Comparison of ENCODE assay signal across 2 cellular contexts in the genomic region with DNA sequence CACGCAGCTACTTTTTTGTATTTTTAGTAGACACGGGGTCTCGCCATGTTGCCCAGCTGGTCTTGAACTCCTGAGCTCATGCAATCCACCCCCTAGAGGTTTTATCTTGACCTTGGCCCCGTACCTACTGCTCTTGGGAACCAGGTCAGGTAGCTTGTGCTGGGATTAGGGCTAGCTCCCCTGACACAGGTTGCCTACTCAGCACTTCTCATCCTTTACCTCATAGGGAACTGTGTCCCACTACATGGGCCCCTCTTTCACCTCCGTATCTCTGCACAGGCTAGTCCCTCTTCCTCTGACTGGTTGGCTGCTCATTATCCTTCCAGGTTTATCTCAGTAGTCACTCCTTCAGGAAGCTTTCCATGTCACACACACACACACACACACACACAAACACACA.
TF ChIP-seq lines count a peak whose summit lies in the region.

No MANE protein-coding gene starts in this region.

TF ChIP-seq in HepG2, 621 proteins besides CTCF, POLR2A, EP300 and RAD21 (continued from another document):
- peak; percentile 51; the same call in 1 of the 2 replicates for TF ChIP-seq MAFF (IDR thresholded peaks at IDR 0.05; ENCODE audit: low read depth, low read length)

TF ChIP-seq in SK-N-SH treated with all-trans-retinoic acid at 6 μM for 48 hours, 23 proteins besides CTCF, POLR2A, EP300 and RAD21 (continued from another document):
- TF ChIP-seq ARNTL (CRISPR knock-in tag; IDR thresholded peaks at IDR 0.05; ENCODE audit: borderline replicate concordance, low read depth): no peak
- no peak for TF ChIP-seq OSR1 (CRISPR knock-in tag; IDR thresholded peaks at IDR 0.05)
- no peak for TF ChIP-seq SNAI2 (CRISPR knock-in tag; IDR thresholded peaks at IDR 0.05)
- TF ChIP-seq, protein P1, sequence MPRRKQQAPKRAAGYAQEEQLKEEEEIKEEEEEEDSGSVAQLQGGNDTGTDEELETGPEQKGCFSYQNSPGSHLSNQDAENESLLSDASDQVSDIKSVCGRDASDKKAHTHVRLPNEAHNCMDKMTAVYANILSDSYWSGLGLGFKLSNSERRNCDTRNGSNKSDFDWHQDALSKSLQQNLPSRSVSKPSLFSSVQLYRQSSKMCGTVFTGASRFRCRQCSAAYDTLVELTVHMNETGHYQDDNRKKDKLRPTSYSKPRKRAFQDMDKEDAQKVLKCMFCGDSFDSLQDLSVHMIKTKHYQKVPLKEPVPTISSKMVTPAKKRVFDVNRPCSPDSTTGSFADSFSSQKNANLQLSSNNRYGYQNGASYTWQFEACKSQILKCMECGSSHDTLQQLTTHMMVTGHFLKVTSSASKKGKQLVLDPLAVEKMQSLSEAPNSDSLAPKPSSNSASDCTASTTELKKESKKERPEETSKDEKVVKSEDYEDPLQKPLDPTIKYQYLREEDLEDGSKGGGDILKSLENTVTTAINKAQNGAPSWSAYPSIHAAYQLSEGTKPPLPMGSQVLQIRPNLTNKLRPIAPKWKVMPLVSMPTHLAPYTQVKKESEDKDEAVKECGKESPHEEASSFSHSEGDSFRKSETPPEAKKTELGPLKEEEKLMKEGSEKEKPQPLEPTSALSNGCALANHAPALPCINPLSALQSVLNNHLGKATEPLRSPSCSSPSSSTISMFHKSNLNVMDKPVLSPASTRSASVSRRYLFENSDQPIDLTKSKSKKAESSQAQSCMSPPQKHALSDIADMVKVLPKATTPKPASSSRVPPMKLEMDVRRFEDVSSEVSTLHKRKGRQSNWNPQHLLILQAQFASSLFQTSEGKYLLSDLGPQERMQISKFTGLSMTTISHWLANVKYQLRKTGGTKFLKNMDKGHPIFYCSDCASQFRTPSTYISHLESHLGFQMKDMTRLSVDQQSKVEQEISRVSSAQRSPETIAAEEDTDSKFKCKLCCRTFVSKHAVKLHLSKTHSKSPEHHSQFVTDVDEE (CRISPR knock-in tag; IDR thresholded peaks at IDR 0.05): no peak
- no peak for TF ChIP-seq TCF4 (CRISPR knock-in tag; IDR thresholded peaks at IDR 0.05; ENCODE audit: borderline replicate concordance)
- TF ChIP-seq, protein P2, sequence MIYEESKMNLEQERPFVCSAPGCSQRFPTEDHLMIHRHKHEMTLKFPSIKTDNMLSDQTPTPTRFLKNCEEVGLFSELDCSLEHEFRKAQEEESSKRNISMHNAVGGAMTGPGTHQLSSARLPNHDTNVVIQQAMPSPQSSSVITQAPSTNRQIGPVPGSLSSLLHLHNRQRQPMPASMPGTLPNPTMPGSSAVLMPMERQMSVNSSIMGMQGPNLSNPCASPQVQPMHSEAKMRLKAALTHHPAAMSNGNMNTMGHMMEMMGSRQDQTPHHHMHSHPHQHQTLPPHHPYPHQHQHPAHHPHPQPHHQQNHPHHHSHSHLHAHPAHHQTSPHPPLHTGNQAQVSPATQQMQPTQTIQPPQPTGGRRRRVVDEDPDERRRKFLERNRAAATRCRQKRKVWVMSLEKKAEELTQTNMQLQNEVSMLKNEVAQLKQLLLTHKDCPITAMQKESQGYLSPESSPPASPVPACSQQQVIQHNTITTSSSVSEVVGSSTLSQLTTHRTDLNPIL (CRISPR knock-in tag; IDR thresholded peaks at IDR 0.05; ENCODE audit: low read depth): no peak
- no peak for TF ChIP-seq ZFP3 (CRISPR knock-in tag; IDR thresholded peaks at IDR 0.05)
- TF ChIP-seq ESRRG (CRISPR knock-in tag; IDR thresholded peaks at IDR 0.05): no peak
- no peak for TF ChIP-seq CSDC2 (CRISPR knock-in tag; IDR thresholded peaks at IDR 0.05)
